ENCODE assay signal across 8 cellular contexts in the genomic region with DNA sequence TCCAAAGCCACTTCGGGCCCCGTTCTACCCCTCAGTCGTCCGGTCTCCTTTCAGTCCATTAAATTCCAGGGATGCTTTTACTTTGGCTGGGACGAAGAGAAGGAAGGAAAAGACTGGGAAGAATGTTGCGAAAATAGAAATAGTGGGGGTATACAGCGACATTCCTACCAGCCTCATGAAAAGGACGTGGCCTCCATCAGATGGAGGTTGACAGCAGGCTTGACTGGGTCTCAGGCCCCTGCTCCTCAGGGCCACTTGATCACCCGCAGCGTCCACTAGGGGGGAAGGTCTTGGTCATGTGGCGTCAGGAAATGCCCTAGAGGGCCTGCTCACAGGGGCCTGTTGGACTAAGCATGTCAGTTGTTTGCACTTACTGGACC. TPM values are rescaled to one million over a fixed set of nuclear protein-coding genes. Genes with fewer than 3 reads are reported as not detected.
DNase-seq lines count a peak whose midpoint lies in the region; ATAC-seq and TF ChIP-seq lines count a peak whose summit lies in the region.

No MANE protein-coding gene starts in this region.

- H3K4me3 ChIP-seq in fibroblast of lung (replicated peaks in 1 of 4; ENCODE audit: control extremely low read depth in 1 of 4, insufficient read depth in 1 of 4, low read depth in 3 of 4, low read length in 4 of 4) (peak overlapping the region; percentile 44 to 83 (median 66)), mucosa of rectum (ENCODE audit: low read length in 2 of 2) (peak overlapping the region; percentile 79 to 81), urinary bladder (ENCODE audit: low read depth, low read length) (peak overlapping the region; percentile 86)

- DNase-seq in AG08396 (ENCODE audit: low spot score) = peak; percentile 63
- peak; percentile 25 for DNase-seq in NCI-H1694 treated with DMSO at 0.1 percent for 48 hours (lab: John Stamatoyannopoulos, UW)
- DNase-seq in activated CD4-positive, alpha-beta memory T cell treated with anti-CD3 and anti-CD28 coated beads for 36 hours = peak; percentile 16
- DNase-seq in fibroblast of lung (ENCODE audit: low read depth in 2 of 2) = peak; percentile 82 to 87

- H3K36me3 Mint-ChIP-seq in activated CD4-positive, alpha-beta memory T cell treated with anti-CD3 and anti-CD28 coated beads for 36 hours = no peaks in the 10 kb centered on the region

- peaks cover 5% of the 10 kb centered on the region for H3K4me1 Mint-ChIP-seq in activated CD4-positive, alpha-beta memory T cell treated with anti-CD3 and anti-CD28 coated beads for 36 hours (ENCODE audit: low read depth)

- 2% methylated on average over 11 of the region's 11 CpGs for WGBS in urinary bladder

- intact Hi-C loops in activated CD4-positive, alpha-beta memory T cell treated with anti-CD3 and anti-CD28 coated beads for 36 hours (cut with micrococcal nuclease) = no loop called here

- peak; percentile 55 for TF ChIP-seq CTCF in GM12874 (IDR thresholded peaks at IDR 0.05; ENCODE audit: insufficient read depth, low read depth, low read length)
- TF ChIP-seq CTCF in fibroblast of lung (conservative IDR thresholded peaks at IDR 0.05 in 1 of 2, IDR thresholded peaks at IDR 0.05 in 1 of 2; ENCODE audit: low read depth in 1 of 2, low read length in 2 of 2) = peak; percentile 61 to 62

- CTCF ChIA-PET in activated CD4-positive, alpha-beta memory T cell treated with anti-CD3 and anti-CD28 coated beads for 36 hours (lab: Charles Lee) = no interaction called here

- H4K20me1 ChIP-seq in fibroblast of lung (ENCODE audit: control insufficient read depth, extremely low read depth, insufficient read depth, low read length) = no peaks in the 10 kb centered on the region

- ATAC-seq in HG02885 (IDR thresholded peaks at IDR 0.05; ENCODE audit: poor library complexity, unreplicated experiment) = peak; percentile 40

- peak overlapping the region; percentile 92 for H3K9ac ChIP-seq in fibroblast of lung (ENCODE audit: insufficient read depth, low read length)
- peak overlapping the region; percentile 80 to 89 for H3K9ac ChIP-seq in mucosa of rectum (ENCODE audit: low read depth in 1 of 2, low read length in 2 of 2)

- peak overlapping the region; percentile 96 for H2AFZ ChIP-seq in fibroblast of lung (ENCODE audit: low read length)

- H3K36me3 ChIP-seq in fibroblast of lung (ENCODE audit: control insufficient read depth, insufficient read depth, low read length) = no peaks in the 10 kb centered on the region
- H3K36me3 ChIP-seq in mucosa of rectum (ENCODE audit: control insufficient read depth in 2 of 2, insufficient read depth in 2 of 2, low read length in 2 of 2) = no peaks in the 10 kb centered on the region
- no peaks in the 10 kb centered on the region for H3K36me3 ChIP-seq in urinary bladder (ENCODE audit: insufficient read depth)

- peak overlapping the region; percentile 80 for H3K4me2 ChIP-seq in fibroblast of lung (ENCODE audit: extremely low read depth, insufficient read depth, low read length)

- POLR2A ChIA-PET in activated CD4-positive, alpha-beta memory T cell treated with anti-CD3 and anti-CD28 coated beads for 36 hours (lab: Charles Lee) = no interaction called here

- H3K27ac ChIP-seq in fibroblast of lung (ENCODE audit: insufficient read depth, low read length) (peak overlapping the region; percentile 91), mucosa of rectum (ENCODE audit: low read depth in 2 of 2, low read length in 2 of 2) (peak overlapping the region; percentile 89 to 91), urinary bladder (ENCODE audit: low read depth) (peak overlapping the region; percentile 98)

- peak overlapping the region; percentile 72 for H3K4me3 Mint-ChIP-seq in activated CD4-positive, alpha-beta memory T cell treated with anti-CD3 and anti-CD28 coated beads for 36 hours

- peaks cover 8% of the 10 kb centered on the region for H3K27me3 Mint-ChIP-seq in activated CD4-positive, alpha-beta memory T cell treated with anti-CD3 and anti-CD28 coated beads for 36 hours

- H3K9me3 ChIP-seq in fibroblast of lung (ENCODE audit: control insufficient read depth, insufficient read depth, low read depth, low read length) = no peaks in the 10 kb centered on the region
- no peaks in the 10 kb centered on the region for H3K9me3 ChIP-seq in mucosa of rectum (ENCODE audit: control insufficient read depth in 2 of 2, low read length in 2 of 2)

- H3K79me2 ChIP-seq in fibroblast of lung (ENCODE audit: control insufficient read depth, insufficient read depth, low read length) = peaks cover 35% of the 10 kb centered on the region

- H3K4me1 ChIP-seq in fibroblast of lung (ENCODE audit: control insufficient read depth, extremely low read depth, insufficient read depth, low read length) = peaks cover 6% of the 10 kb centered on the region
- H3K4me1 ChIP-seq in mucosa of rectum (ENCODE audit: control insufficient read depth in 2 of 2, insufficient read depth in 2 of 2, low read length in 2 of 2) = peaks cover 5 to 14% of the 10 kb centered on the region in 2 donors
- H3K4me1 ChIP-seq in urinary bladder (ENCODE audit: insufficient read depth) = no peaks in the 10 kb centered on the region

- H3K27ac Mint-ChIP-seq in activated CD4-positive, alpha-beta memory T cell treated with anti-CD3 and anti-CD28 coated beads for 36 hours = no peak overlapping the region

- H3K27me3 ChIP-seq in fibroblast of lung (ENCODE audit: control insufficient read depth, insufficient read depth, low read length) (no peaks in the 10 kb centered on the region), mucosa of rectum (ENCODE audit: control insufficient read depth in 2 of 2, insufficient read depth in 2 of 2, low read length in 2 of 2) (no peaks in the 10 kb centered on the region)

- no peaks in the 10 kb centered on the region for H3K9me3 Mint-ChIP-seq in activated CD4-positive, alpha-beta memory T cell treated with anti-CD3 and anti-CD28 coated beads for 36 hours

RNA-seq across cellular contexts. Expression of gene ANKRD50, which starts 0.7 kb away (rescaled TPM):
- under 1 TPM; 0.36 to 0.43 TPM for total RNA-seq in activated CD4-positive, alpha-beta memory T cell treated with anti-CD3 and anti-CD28 coated beads for 36 hours
- total RNA-seq in fibroblast of lung (21.3 and 28.4 TPM in 2 replicates), urinary bladder (149 TPM)
- polyA plus RNA-seq in fibroblast of lung (11.4 and 17.2 TPM in 2 replicates), urinary bladder (13.3 TPM)
- 7.7 and 11.7 TPM in 2 replicates for polyA plus RNA-seq in fibroblast of lung (2012)
- 4.6 and 10.4 TPM in 2 replicates for polyA minus RNA-seq in fibroblast of lung (ENCODE audit: low replicate concordance)

Comparison
In these comparisons a context has a peak if more than half of its experiments do, and no peak if none do; other contexts are left out.
1. Peak in every context shown above with its lines: DNase-seq, ATAC-seq, H3K4me3 ChIP-seq and H3K27ac ChIP-seq.
2. DNase-seq: peak in every context shown above with its lines; median percentile 84 in fibroblast of lung; 63 in AG08396; 25 in NCI-H1694 treated with DMSO at 0.1 percent for 48 hours; 16 in activated CD4-positive, alpha-beta memory T cell treated with anti-CD3 and anti-CD28 coated beads for 36 hours.
3. RNA of gene ANKRD50, which starts 0.7 kb away (total RNA-seq): 149 TPM in urinary bladder (single experiment) and 21.3 to 28.4 TPM in fibroblast of lung; 0.36 to 0.43 TPM in activated CD4-positive, alpha-beta memory T cell treated with anti-CD3 and anti-CD28 coated beads for 36 hours; every median in the first group is over 10 times any median in the second.